10 cellular contexts compared by ENCODE assay signal in genomic region chrX:119682019-119682989, GRCh38. TPM values are rescaled to one million over a fixed set of nuclear protein-coding genes. Genes with fewer than 3 reads are reported as not detected.
DNase-seq lines count a peak whose midpoint lies in the region; ATAC-seq and TF ChIP-seq lines count a peak whose summit lies in the region.
"Had no signal": no experiment of that assay in that cellular context is flagged by ENCODE, and none has a peak within 500 bp of the region (broad histone marks: within the 10 kb centered on the region; RNA-seq: fewer than 3 reads in every experiment).

No MANE protein-coding gene starts in this region.

- CTCF ChIA-PET in CD4-positive, alpha-beta memory T cell (lab: Charles Lee; ENCODE audit: partially characterized antibody) = interaction anchor here (1.0 to 3.5 kb wide), 5 partner anchors 8 to 71 kb away, joined by 3 to 15 read pairs (median 4); partner anchors contain the start of gene SEPTIN6

- H3K36me3 Mint-ChIP-seq in CD4-positive, alpha-beta memory T cell = peaks cover 4 to 16% of the 10 kb centered on the region in 2 donors

- TF ChIP-seq CTCF in MM.1S (IDR thresholded peaks at IDR 0.05; ENCODE audit: low read length) (no peak), omental fat pad (IDR thresholded peaks at IDR 0.05) (no peak)

- peak overlapping the region in 1 of 2 donors; percentile 22 for H3K4me3 ChIP-seq in CD4-positive, alpha-beta memory T cell (ENCODE audit: low read length in 2 of 2)
- H3K4me3 ChIP-seq in MM.1S (ENCODE audit: low read length) = peak overlapping the region; percentile 25
- H3K4me3 ChIP-seq: right lobe of liver had no signal

- H3K79me2 ChIP-seq in MM.1S (ENCODE audit: low read length) = peaks cover 89% of the 10 kb centered on the region

- DNase-seq in CD4-positive, alpha-beta memory T cell = peak; percentile 67 to 81 (median 77)
- peak; percentile 74 for DNase-seq in MM.1S
- peak; percentile 79 for DNase-seq in central memory CD4-positive, alpha-beta T cell
- no peak for DNase-seq in NCI-H526 treated with DMSO at 0.1 percent for 48 hours (lab: John Stamatoyannopoulos, UW)
- no peak for DNase-seq in omental fat pad (ENCODE audit: low spot score)
- no peak for DNase-seq in left lobe of liver (ENCODE audit: low spot score)
- DNase-seq: right lobe of liver, substantia nigra had no signal

- peaks cover 27 to 87% (median 69%) of the 10 kb centered on the region in 4 donors for H3K4me1 Mint-ChIP-seq in CD4-positive, alpha-beta memory T cell

- peaks cover 85% of the 10 kb centered on the region for H3K4me1 ChIP-seq in CD4-positive, alpha-beta memory T cell (ENCODE audit: insufficient read depth, low read length)
- peaks cover 47% of the 10 kb centered on the region for H3K4me1 ChIP-seq in MM.1S (ENCODE audit: low read length)
- H3K4me1 ChIP-seq: right lobe of liver had no signal

- intact Hi-C loops in CD4-positive, alpha-beta memory T cell (cut with micrococcal nuclease) = loop anchor here (1.0 to 5.0 kb wide), 2 partner anchors 11 to 75 kb away; partner anchors contain the start of genes SEPTIN6 and SOWAHD

- POLR2A ChIA-PET in CD4-positive, alpha-beta memory T cell (lab: Charles Lee; ENCODE audit: partially characterized antibody) = interaction anchor here (0.6 to 4.4 kb wide), 12 partner anchors 10 to 1015 kb away, joined by 3 to 116 read pairs (median 6); partner anchors contain the start of genes NKRF and SEPTIN6

- H3K27ac ChIP-seq in CD4-positive, alpha-beta memory T cell (ENCODE audit: low read depth, low read length) = peak overlapping the region; percentile 74
- H3K27ac ChIP-seq in MM.1S (ENCODE audit: low read length) = peak overlapping the region; percentile 98

- no peaks in the 10 kb centered on the region for H3K9me3 ChIP-seq in CD4-positive, alpha-beta memory T cell (ENCODE audit: control insufficient read depth in 1 of 2, low read length in 2 of 2)
- no peaks in the 10 kb centered on the region for H3K9me3 ChIP-seq in MM.1S (replicated peaks; ENCODE audit: insufficient read depth, low read length)
- H3K9me3 ChIP-seq: right lobe of liver had no signal

- ATAC-seq in GM19324 (IDR thresholded peaks at IDR 0.05; ENCODE audit: low FRiP score, unreplicated experiment) (peak; percentile 42), omental fat pad (ENCODE audit: low FRiP score) (no peak), left lobe of liver (no peak), GM18858 (IDR thresholded peaks at IDR 0.05; ENCODE audit: unreplicated experiment) (no peak)
- ATAC-seq: right lobe of liver had no signal

- peaks cover 0 to 3% (median 0%) of the 10 kb centered on the region in 8 donors for H3K9me3 Mint-ChIP-seq in CD4-positive, alpha-beta memory T cell

- peak overlapping the region; percentile 81 to 95 (median 86) for H3K4me3 Mint-ChIP-seq in CD4-positive, alpha-beta memory T cell

- H3K27me3 ChIP-seq in CD4-positive, alpha-beta memory T cell (ENCODE audit: insufficient read depth, low read length) = no peaks in the 10 kb centered on the region
- H3K27me3 ChIP-seq in MM.1S (replicated peaks; ENCODE audit: insufficient read depth, low read length) = no peaks in the 10 kb centered on the region
- H3K27me3 ChIP-seq: right lobe of liver had no signal

- peaks cover 60% of the 10 kb centered on the region for H3F3A ChIP-seq in MM.1S (ENCODE audit: insufficient read depth, low read length)

- H3K27ac Mint-ChIP-seq in CD4-positive, alpha-beta memory T cell = peak overlapping the region; percentile 96 to 99 (median 98)

- H3K9me2 ChIP-seq in MM.1S (replicated peaks; ENCODE audit: insufficient read depth, low read length) = no peaks in the 10 kb centered on the region

- H3K36me3 ChIP-seq in CD4-positive, alpha-beta memory T cell (ENCODE audit: insufficient read depth, low read length) = no peaks in the 10 kb centered on the region
- H3K36me3 ChIP-seq in MM.1S (replicated peaks; ENCODE audit: insufficient read depth, low read length) = no peaks in the 10 kb centered on the region; the same call in 1 of the 2 replicates
- H3K36me3 ChIP-seq: right lobe of liver had no signal

- H3K4me2 ChIP-seq in MM.1S (ENCODE audit: low read depth, low read length) = peak overlapping the region; percentile 74

- no peaks in the 10 kb centered on the region for H4K20me1 ChIP-seq in MM.1S (ENCODE audit: insufficient read depth, low read length)

- no peaks in the 10 kb centered on the region for H3K27me3 Mint-ChIP-seq in CD4-positive, alpha-beta memory T cell

- no peak overlapping the region for H2AFZ ChIP-seq in MM.1S (ENCODE audit: low read length)

- H3K9ac ChIP-seq in MM.1S (ENCODE audit: low read length) = peak overlapping the region; percentile 48

RNA-seq across cellular contexts. Expression of gene SEPTIN6, which starts 10.7 kb away (rescaled TPM):
- 100 to 1,000 TPM; 174 to 178 TPM for total RNA-seq in CD4-positive, alpha-beta memory T cell
- polyA plus RNA-seq in CD4-positive, alpha-beta memory T cell = 100 to 1,000 TPM; 112 to 244 TPM
- total RNA-seq in omental fat pad (10 to 100 TPM; 13.9 to 19.2 (median 17.8) TPM), left lobe of liver (13.7 TPM)

Comparison
In these comparisons a context has a peak if more than half of its experiments do, and no peak if none do; other contexts are left out.
1. DNase-seq: peak in CD4-positive, alpha-beta memory T cell (5 of 5), MM.1S (single experiment) and central memory CD4-positive, alpha-beta T cell (single experiment); none in NCI-H526 treated with DMSO at 0.1 percent for 48 hours (single experiment), omental fat pad (single experiment) and left lobe of liver (single experiment).
2. RNA of gene SEPTIN6, which starts 10.7 kb away (total RNA-seq): 174 to 178 TPM in CD4-positive, alpha-beta memory T cell; 13.9 to 19.2 TPM in omental fat pad and 13.7 TPM in left lobe of liver (single experiment); every median in the first group is over 4 times any median in the second.